Comparison of ENCODE assay signal across 16 cellular contexts in genomic region chr15:70698412-70698811, GRCh38.
DNase-seq lines count a peak whose midpoint lies in the region; ATAC-seq, FAIRE-seq and TF ChIP-seq lines count a peak whose summit lies in the region.
"Had no signal": no experiment of that assay in that cellular context is flagged by ENCODE, and none has a peak within 500 bp of the region (broad histone marks: within the 10 kb centered on the region; RNA-seq: fewer than 3 reads in every experiment).

No MANE protein-coding gene starts in this region.

- BruUV-seq in Calu3 (replicated peaks; lab: Mats Ljungman, UMichigan), result no TSS peak

- ATAC-seq in HG02623 (IDR thresholded peaks at IDR 0.05; ENCODE audit: unreplicated experiment) (no peak), GM19023 (IDR thresholded peaks at IDR 0.05; ENCODE audit: unreplicated experiment) (no peak)
- ATAC-seq: naive thymus-derived CD4-positive, alpha-beta T cell had no signal

- peaks cover 56% of the 10 kb centered on the region for H3K79me2 ChIP-seq in hepatocyte

- H3K4me1 ChIP-seq in hepatocyte (ENCODE audit: insufficient read depth) (peaks cover 29% of the 10 kb centered on the region), skeletal muscle tissue (ENCODE audit: control insufficient read depth in 3 of 3, insufficient read depth in 3 of 3, low read length in 3 of 3) (peaks cover 27 to 33% (median 28%) of the 10 kb centered on the region in 3 donors)

- no peaks in the 10 kb centered on the region for H3K9me3 Mint-ChIP-seq in Calu3 (ENCODE audit: low read depth, unreplicated experiment)
- H3K9me3 Mint-ChIP-seq: CD8-positive, alpha-beta memory T cell; naive thymus-derived CD4-positive, alpha-beta T cell had no signal

- H3K4me3 ChIP-seq in hepatocyte, result no peak overlapping the region
- peak overlapping the region in 1 of 3 donors; percentile 67 for H3K4me3 ChIP-seq in skeletal muscle tissue (ENCODE audit: low read length in 3 of 3)

- H3K36me3 Mint-ChIP-seq in Calu3 (ENCODE audit: insufficient read depth, unreplicated experiment), result no peaks in the 10 kb centered on the region
- H3K36me3 Mint-ChIP-seq: CD8-positive, alpha-beta memory T cell; naive thymus-derived CD4-positive, alpha-beta T cell had no signal

- H2AFZ ChIP-seq in hepatocyte, result no peak overlapping the region

- peak overlapping the region; percentile 47 for H3K27ac Mint-ChIP-seq in Calu3 (ENCODE audit: unreplicated experiment)
- H3K27ac Mint-ChIP-seq: CD8-positive, alpha-beta memory T cell; naive thymus-derived CD4-positive, alpha-beta T cell had no signal

- no peaks in the 10 kb centered on the region for H4K20me1 ChIP-seq in hepatocyte (ENCODE audit: insufficient read depth, poor library complexity, severe bottlenecking)

- peak; percentile 56 for FAIRE-seq in RCC 7860 (lab: Jason Lieb, UNC)
- FAIRE-seq in frontal cortex (lab: Jason Lieb, UNC), result no peak
- FAIRE-seq: endometrium had no signal

- CTCF ChIA-PET in Calu3 (lab: Charles Lee), result interaction anchor here (0.7 kb wide), 1 partner anchor 24 kb away, joined by 3 read pairs; no protein-coding TSS in a partner anchor

- no peak for DNase-seq in Calu3
- DNase-seq in RCC 7860 (ENCODE audit: low spot score), result no peak
- DNase-seq in hepatocyte (ENCODE audit: low spot score), result no peak
- no peak for DNase-seq in MV-4-11 (lab: John Stamatoyannopoulos, UW)
- no peak for DNase-seq in frontal cortex (ENCODE audit: low spot score in 2 of 2)
- DNase-seq: CD8-positive, alpha-beta memory T cell; foreskin fibroblast; MM.1S; naive thymus-derived CD4-positive, alpha-beta T cell; NCI-H1694 treated with DMSO at 0.1 percent for 48 hours; stimulated activated CD4-positive, alpha-beta T cell treated with anti-CD3 and anti-CD28 coated beads, Interleukin-15, amount 100 ng/mL, for 24 hours; stimulated activated naive CD4-positive, alpha-beta T cell treated with Interleukin-2 at 50 U/mL for 16 hours had no signal

- TF ChIP-seq CTCF in Calu3 (IDR thresholded peaks at IDR 0.05; ENCODE audit: unreplicated experiment) (no peak), hepatocyte (IDR thresholded peaks at IDR 0.05; ENCODE audit: poor library complexity) (no peak)

- H3K27me3 Mint-ChIP-seq in Calu3 (ENCODE audit: unreplicated experiment), result no peaks in the 10 kb centered on the region

- H3K4me2 ChIP-seq in hepatocyte, result peak overlapping the region; percentile 73

- H3K27ac ChIP-seq in hepatocyte (peak overlapping the region; percentile 68), skeletal muscle tissue (ENCODE audit: low read depth, low read length) (peak overlapping the region; percentile 34)

- H3K27me3 ChIP-seq in hepatocyte (no peaks in the 10 kb centered on the region), skeletal muscle tissue (ENCODE audit: control insufficient read depth in 3 of 3, insufficient read depth in 3 of 3, low read length in 3 of 3) (no peaks in the 10 kb centered on the region)

- H3K9ac ChIP-seq in skeletal muscle tissue (ENCODE audit: low read depth in 1 of 3, low read length in 3 of 3), result peak overlapping the region in 2 of 3 donors; percentile 17 to 41

- intact Hi-C loops in Calu3 (cut with micrococcal nuclease; ENCODE audit: unreplicated experiment), result no loop called here

- peaks cover 46% of the 10 kb centered on the region for H3K4me1 Mint-ChIP-seq in Calu3 (ENCODE audit: low read depth, unreplicated experiment)
- H3K4me1 Mint-ChIP-seq: CD8-positive, alpha-beta memory T cell had no signal

- H3K9me2 ChIP-seq in hepatocyte (replicated peaks; ENCODE audit: insufficient read depth), result no peaks in the 10 kb centered on the region

- no peaks in the 10 kb centered on the region for H3K9me3 ChIP-seq in hepatocyte (ENCODE audit: low read depth)
- H3K9me3 ChIP-seq in skeletal muscle tissue (ENCODE audit: control insufficient read depth in 3 of 3, low read length in 3 of 3), result no peaks in the 10 kb centered on the region

- H3K4me3 Mint-ChIP-seq in Calu3 (ENCODE audit: low read depth, unreplicated experiment), result no peak overlapping the region
- H3K4me3 Mint-ChIP-seq: CD8-positive, alpha-beta memory T cell; naive thymus-derived CD4-positive, alpha-beta T cell had no signal

- H3K36me3 ChIP-seq in hepatocyte (replicated peaks; ENCODE audit: insufficient read depth, low read depth), result no peaks in the 10 kb centered on the region
- H3K36me3 ChIP-seq in skeletal muscle tissue (ENCODE audit: control insufficient read depth in 3 of 3, insufficient read depth in 3 of 3, low read length in 3 of 3), result peaks cover 3 to 9% (median 8%) of the 10 kb centered on the region in 3 donors
